In the genomic region with DNA sequence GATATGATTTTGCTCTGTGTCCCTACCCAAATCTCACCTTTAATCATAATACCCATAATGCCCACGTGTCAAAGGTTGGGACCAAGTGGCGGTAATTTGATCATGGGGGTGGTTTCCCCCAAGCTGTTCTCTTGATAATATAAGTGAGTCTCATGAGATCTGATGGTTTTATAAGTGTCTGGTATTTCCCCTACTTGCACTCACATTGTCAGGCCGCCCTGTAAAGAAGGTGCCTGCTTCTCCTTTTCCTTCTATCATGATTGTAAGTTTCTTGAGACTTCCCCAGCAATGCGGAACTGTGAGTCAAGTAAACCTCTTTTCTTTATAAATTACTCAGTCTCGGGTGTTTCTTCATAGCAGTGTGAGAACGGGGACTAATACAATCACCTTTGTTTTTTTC, we compare ENCODE assay signal across 30 cellular contexts.
"Had no signal": no experiment of that assay in that cellular context is flagged by ENCODE, and none has a peak within 500 bp of the region (broad histone marks: within the 10 kb centered on the region; RNA-seq: fewer than 3 reads in every experiment).

No MANE protein-coding gene starts in this region.

- H3K36me3 ChIP-seq: adrenal gland, esophagus muscularis mucosa, gastrocnemius medialis, heart left ventricle, WERI-Rb-1 had no signal

- ATAC-seq: activated CD4-positive, CD25-positive, alpha-beta regulatory T cell treated with anti-CD3 and anti-CD28 coated beads, Interleukin-2, amount 50 U/mL, for 24 hours; activated CD8-positive, alpha-beta T cell treated with anti-CD3 and anti-CD28 coated beads for 36 hours; activated naive CD8-positive, alpha-beta T cell treated with anti-CD3 and anti-CD28 coated beads, Interleukin-2, amount 50 U/mL, for 24 hours; activated T-cell treated with anti-CD3 and anti-CD28 coated beads, Interleukin-2, amount 50 U/mL, for 4 hours; activated T-helper 17 cell treated with anti-CD3 and anti-CD28 coated beads, Interleukin-2, amount 50 U/mL, for 72 hours; body of pancreas; effector memory CD8-positive, alpha-beta T cell; foreskin keratinocyte; gastrocnemius medialis; heart left ventricle had no signal

- H3K4me3 ChIP-seq: adrenal gland, body of pancreas, esophagus muscularis mucosa, gastrocnemius medialis, heart left ventricle had no signal

- H3K4me1 ChIP-seq: adrenal gland, body of pancreas, esophagus muscularis mucosa, foreskin keratinocyte, gastrocnemius medialis, heart left ventricle had no signal

- H3K9me3 ChIP-seq: adrenal gland, gastrocnemius medialis had no signal

- DNase-seq: activated B cell treated with CpG ODN at 0.5 μM for 24 hours; activated CD4-positive, alpha-beta T cell treated with anti-CD3 and anti-CD28 coated beads for 48 hours; activated CD4-positive, alpha-beta T cell treated with anti-CD3 and anti-CD28 coated beads, Interleukin-2, amount 50 U/mL, for 1 hour; activated CD4-positive, alpha-beta T cell treated with anti-CD3 and anti-CD28 coated beads, Interleukin-2, amount 50 U/mL, for 48 hours; activated CD8-positive, alpha-beta memory T cell treated with anti-CD3 and anti-CD28 coated beads for 24 hours; activated CD8-positive, alpha-beta T cell treated with anti-CD3 and anti-CD28 coated beads for 36 hours; activated effector memory CD4-positive, alpha-beta T cell treated with Interleukin-2 at 50 U/mL for 16 hours; activated naive CD4-positive, alpha-beta T cell treated with anti-CD3 and anti-CD28 coated beads for 36 hours; activated naive CD8-positive, alpha-beta T cell treated with anti-CD3 and anti-CD28 coated beads for 36 hours; activated naive CD8-positive, alpha-beta T cell treated with anti-CD3 and anti-CD28 coated beads, Interleukin-2, amount 50 U/mL, for 24 hours; activated T-cell treated with anti-CD3 and anti-CD28 coated beads, Interleukin-2, amount 50 U/mL, for 4 hours; adrenal gland; amygdala; aorta; body of pancreas; caudate nucleus; cortex of kidney; dermis blood vessel endothelial cell; effector CD4-positive, alpha-beta T cell; effector memory CD8-positive, alpha-beta T cell; erythroblast; foreskin keratinocyte; gastrocnemius medialis; glutamatergic neuron; heart left ventricle; T1000; WERI-Rb-1 had no signal

- H3K27me3 ChIP-seq: adrenal gland, body of pancreas, esophagus muscularis mucosa, foreskin keratinocyte, gastrocnemius medialis, heart left ventricle had no signal

- H3K27ac ChIP-seq: adrenal gland, body of pancreas, esophagus muscularis mucosa, foreskin keratinocyte, gastrocnemius medialis, heart left ventricle, WERI-Rb-1 had no signal
